22 cellular contexts compared by ENCODE assay signal in the genomic region with DNA sequence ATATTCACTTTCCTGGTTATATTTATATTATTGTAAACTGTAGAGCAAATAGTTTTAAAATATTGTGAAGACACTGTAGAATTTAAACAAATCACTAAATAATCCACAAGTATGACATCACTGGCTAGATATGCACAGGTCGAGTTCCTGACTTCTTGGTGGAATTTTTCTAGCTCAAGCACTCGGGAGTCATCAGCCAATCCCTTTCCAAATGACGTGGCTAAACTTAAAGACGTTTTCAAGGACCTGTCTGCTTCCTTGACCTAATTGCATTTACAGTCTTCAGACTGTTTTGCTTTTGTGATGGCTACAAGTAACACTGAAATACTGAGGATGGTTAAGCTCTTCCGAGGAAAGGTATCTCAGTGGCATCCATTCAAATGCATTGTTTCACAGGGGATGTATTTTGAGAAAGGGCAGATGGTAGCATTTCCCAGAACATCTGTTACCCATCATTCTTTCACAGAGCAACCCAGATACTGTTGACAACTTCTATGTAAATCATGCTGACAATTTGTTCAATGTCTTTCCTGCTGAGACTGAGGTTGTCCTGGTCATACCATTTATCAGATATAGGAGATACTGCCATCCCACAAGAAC.
DNase-seq lines count a peak whose midpoint lies in the region; ATAC-seq and TF ChIP-seq lines count a peak whose summit lies in the region.
"Had no signal": no experiment of that assay in that cellular context is flagged by ENCODE, and none has a peak within 500 bp of the region (broad histone marks: within the 10 kb centered on the region; RNA-seq: fewer than 3 reads in every experiment).

No MANE protein-coding gene starts in this region.

- CTCF ChIA-PET in WTC11 (lab: Charles Lee) = no interaction called here

- POLR2A ChIA-PET in WTC11 (lab: Charles Lee) = no interaction called here

- H3K9me3 Mint-ChIP-seq in WTC11 (peaks cover 8% of the 10 kb centered on the region), type B pancreatic cell (no peaks in the 10 kb centered on the region)
- H3K9me3 Mint-ChIP-seq: activated CD8-positive, alpha-beta T cell treated with anti-CD3 and anti-CD28 coated beads for 36 hours; stimulated activated memory B cell treated with anti-CD40 and anti-IgM and Interleukin-4, amounts not matched to agents 10 μg/mL and 1 μg/mL and 100 μg/mL, for 72 hours had no signal

- H3K4me1 Mint-ChIP-seq in WTC11 (peaks cover 26% of the 10 kb centered on the region), type B pancreatic cell (ENCODE audit: unreplicated experiment) (peaks cover 4% of the 10 kb centered on the region)
- H3K4me1 Mint-ChIP-seq: immature natural killer cell; stimulated activated memory B cell treated with anti-CD40 and anti-IgM and Interleukin-4, amounts not matched to agents 10 μg/mL and 1 μg/mL and 100 μg/mL, for 72 hours had no signal

- H3K27ac Mint-ChIP-seq in WTC11 (peak overlapping the region; percentile 64), type B pancreatic cell (peak overlapping the region; percentile 59)
- H3K27ac Mint-ChIP-seq: activated CD8-positive, alpha-beta T cell treated with anti-CD3 and anti-CD28 coated beads for 36 hours; activated T-helper 1 cell treated with anti-CD3 and anti-CD28 coated beads, Interleukin-12 subunit alpha, Interleukin-12 subunit beta, Interleukin-2, Interleukin-4 antibody, amounts not matched to agents 30 ng/mL and 10 ng/mL and 1 ng/mL, durations not matched to agents 14 hours and 24 hours and 36 hours; CD4-positive, alpha-beta T cell; immature natural killer cell; stimulated activated memory B cell treated with anti-CD40 and anti-IgM and Interleukin-4, amounts not matched to agents 10 μg/mL and 1 μg/mL and 100 μg/mL, for 72 hours had no signal

- H3K27me3 Mint-ChIP-seq in WTC11 (ENCODE audit: low read depth) (no peaks in the 10 kb centered on the region; the same call in 1 of the 2 replicates), type B pancreatic cell (no peaks in the 10 kb centered on the region)
- H3K27me3 Mint-ChIP-seq: activated CD8-positive, alpha-beta T cell treated with anti-CD3 and anti-CD28 coated beads for 36 hours; CD4-positive, alpha-beta T cell; stimulated activated memory B cell treated with anti-CD40 and anti-IgM and Interleukin-4, amounts not matched to agents 10 μg/mL and 1 μg/mL and 100 μg/mL, for 72 hours had no signal

- ATAC-seq in WTC11 (peak; percentile 89), GM18909 (IDR thresholded peaks at IDR 0.05; ENCODE audit: poor library complexity, unreplicated experiment) (no peak)
- ATAC-seq: activated CD8-positive, alpha-beta T cell treated with anti-CD3 and anti-CD28 coated beads for 36 hours; gastrocnemius medialis; GM12878; PC-3; SK-N-SH treated with all-trans-retinoic acid at 6 μM for 48 hours; stimulated activated memory B cell treated with anti-CD40 and anti-IgM and Interleukin-4, amounts not matched to agents 10 μg/mL and 1 μg/mL and 100 μg/mL, for 72 hours had no signal

- no peaks in the 10 kb centered on the region for H3K36me3 Mint-ChIP-seq in WTC11
- H3K36me3 Mint-ChIP-seq in type B pancreatic cell = no peaks in the 10 kb centered on the region
- H3K36me3 Mint-ChIP-seq: immature natural killer cell; stimulated activated memory B cell treated with anti-CD40 and anti-IgM and Interleukin-4, amounts not matched to agents 10 μg/mL and 1 μg/mL and 100 μg/mL, for 72 hours had no signal

- DNase-seq in NCI-H2227 treated with DMSO at 0.1 percent for 48 hours (lab: John Stamatoyannopoulos, UW) (peak; percentile 4), NCI-H2227 (lab: John Stamatoyannopoulos, UW; ENCODE audit: unreplicated experiment) (no peak), WTC11 (ENCODE audit: low spot score) (no peak), islet precursor cell (peak; percentile 83), type B pancreatic cell (ENCODE audit: extremely low spot score, unreplicated experiment) (no peak), COLO829 (ENCODE audit: low spot score) (no peak), NCI-H1417 treated with DMSO at 0.1 percent for 48 hours (lab: John Stamatoyannopoulos, UW) (no peak)
- DNase-seq: activated CD8-positive, alpha-beta T cell treated with anti-CD3 and anti-CD28 coated beads for 36 hours; CD4-positive, alpha-beta T cell; gastrocnemius medialis; H7; immature natural killer cell; MV-4-11; NCI-H2107; ovary; PC-3; transverse colon had no signal

- H3K4me3 Mint-ChIP-seq in WTC11 (no peak overlapping the region), type B pancreatic cell (peak overlapping the region; percentile 36)
- H3K4me3 Mint-ChIP-seq: activated CD8-positive, alpha-beta T cell treated with anti-CD3 and anti-CD28 coated beads for 36 hours; activated T-helper 1 cell treated with anti-CD3 and anti-CD28 coated beads, Interleukin-12 subunit alpha, Interleukin-12 subunit beta, Interleukin-2, Interleukin-4 antibody, amounts not matched to agents 30 ng/mL and 10 ng/mL and 1 ng/mL, durations not matched to agents 14 hours and 24 hours and 36 hours; CD4-positive, alpha-beta T cell; immature natural killer cell; stimulated activated memory B cell treated with anti-CD40 and anti-IgM and Interleukin-4, amounts not matched to agents 10 μg/mL and 1 μg/mL and 100 μg/mL, for 72 hours had no signal

- no peak for TF ChIP-seq CTCF in WTC11 (IDR thresholded peaks at IDR 0.05)
- TF ChIP-seq CTCF in type B pancreatic cell (conservative IDR thresholded peaks at IDR 0.05) = no peak

TF ChIP-seq in WTC11, 78 proteins besides CTCF, POLR2A, EP300 and RAD21:
- peak; percentile 43; the same call in 1 of the 2 replicates for TF ChIP-seq TEAD1 (CRISPR knock-in tag; IDR thresholded peaks at IDR 0.05)
- TF ChIP-seq, protein P1, sequence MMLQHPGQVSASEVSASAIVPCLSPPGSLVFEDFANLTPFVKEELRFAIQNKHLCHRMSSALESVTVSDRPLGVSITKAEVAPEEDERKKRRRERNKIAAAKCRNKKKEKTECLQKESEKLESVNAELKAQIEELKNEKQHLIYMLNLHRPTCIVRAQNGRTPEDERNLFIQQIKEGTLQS (CRISPR knock-in tag; conservative IDR thresholded peaks at IDR 0.05) = no peak
- no peak for TF ChIP-seq ZNF671 (CRISPR knock-in tag; IDR thresholded peaks at IDR 0.05)
- TF ChIP-seq TP53 (CRISPR knock-in tag; IDR thresholded peaks at IDR 0.05) = no peak
- no peak for TF ChIP-seq FOXP1 (CRISPR knock-in tag; IDR thresholded peaks at IDR 0.05; ENCODE audit: borderline replicate concordance)
- no peak for TF ChIP-seq FOXJ3 (CRISPR knock-in tag; IDR thresholded peaks at IDR 0.05; ENCODE audit: borderline replicate concordance)
- TF ChIP-seq ZBTB21 (CRISPR knock-in tag; IDR thresholded peaks at IDR 0.05; ENCODE audit: borderline replicate concordance) = no peak
- no peak for TF ChIP-seq EMX1 (CRISPR knock-in tag; IDR thresholded peaks at IDR 0.05)

Comparison
In these comparisons a context has a peak if more than half of its experiments do, and no peak if none do; other contexts are left out.
1. DNase-seq: peak in NCI-H2227 treated with DMSO at 0.1 percent for 48 hours (single experiment) and islet precursor cell (single experiment); none in NCI-H2227 (single experiment), WTC11 (single experiment), type B pancreatic cell (single experiment), COLO829 (single experiment) and NCI-H1417 treated with DMSO at 0.1 percent for 48 hours (single experiment).